In the genomic region with DNA sequence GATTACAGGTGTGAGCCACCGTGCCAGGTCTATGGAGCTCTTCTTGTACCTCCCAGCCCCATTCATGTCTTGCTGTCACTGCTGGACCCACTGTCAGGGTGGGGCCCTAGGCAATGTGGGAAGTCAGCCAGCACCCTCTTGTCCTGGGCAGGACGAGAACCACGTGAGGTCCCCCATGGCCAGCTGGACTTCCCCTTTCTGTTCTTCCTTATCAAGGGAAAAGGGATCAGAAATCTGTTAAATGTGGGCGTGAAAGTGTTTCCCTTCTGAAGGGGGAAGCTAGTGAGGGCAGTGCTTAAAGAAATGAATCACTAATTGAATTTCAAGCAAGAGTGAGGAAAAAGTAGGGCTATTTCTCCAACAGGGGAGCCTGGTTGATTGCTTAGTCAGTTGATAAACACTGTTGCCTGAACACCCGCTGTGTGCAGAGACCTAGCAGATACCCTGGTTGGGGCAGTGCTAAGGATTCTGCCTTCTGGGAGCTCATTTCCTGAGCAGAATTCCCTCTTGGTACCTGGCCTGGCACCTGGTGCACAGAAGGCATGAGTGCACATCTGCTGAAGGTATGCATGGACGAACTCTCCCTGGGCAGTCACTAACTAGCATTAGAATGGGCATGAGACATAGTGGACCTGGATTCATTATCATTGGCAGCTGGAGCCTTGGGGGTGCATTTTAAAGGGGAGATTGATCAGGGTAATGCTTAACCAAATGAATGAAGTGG, we compare ENCODE assay signal across 9 cellular contexts. TPM values are rescaled to one million over a fixed set of nuclear protein-coding genes. Genes with fewer than 3 reads are reported as not detected.
DNase-seq lines count a peak whose midpoint lies in the region; ATAC-seq and TF ChIP-seq lines count a peak whose summit lies in the region.
"Had no signal": no experiment of that assay in that cellular context is flagged by ENCODE, and none has a peak within 500 bp of the region (broad histone marks: within the 10 kb centered on the region; RNA-seq: fewer than 3 reads in every experiment).

No MANE protein-coding gene starts in this region.

- H3K27me3 Mint-ChIP-seq in IgD-negative memory B cell, result no peaks in the 10 kb centered on the region
- no peaks in the 10 kb centered on the region for H3K27me3 Mint-ChIP-seq in activated T-helper 1 cell treated with anti-CD3 and anti-CD28 coated beads, Interleukin-12 subunit alpha, Interleukin-12 subunit beta, Interleukin-2, Interleukin-4 antibody, amounts not matched to agents 30 ng/mL and 10 ng/mL and 1 ng/mL, durations not matched to agents 14 hours and 24 hours and 36 hours (ENCODE audit: insufficient read depth)
- no peaks in the 10 kb centered on the region for H3K27me3 Mint-ChIP-seq in Caco-2 (ENCODE audit: insufficient read depth, unreplicated experiment)

- BruUV-seq in Caco-2 (replicated peaks; lab: Mats Ljungman, UMichigan), result no TSS peak

- H3K9me3 Mint-ChIP-seq in IgD-negative memory B cell (no peaks in the 10 kb centered on the region), Caco-2 (ENCODE audit: unreplicated experiment) (peaks cover 9% of the 10 kb centered on the region)
- peaks cover 5% of the 10 kb centered on the region for H3K9me3 Mint-ChIP-seq in activated T-helper 1 cell treated with anti-CD3 and anti-CD28 coated beads, Interleukin-12 subunit alpha, Interleukin-12 subunit beta, Interleukin-2, Interleukin-4 antibody, amounts not matched to agents 30 ng/mL and 10 ng/mL and 1 ng/mL, durations not matched to agents 14 hours and 24 hours and 36 hours

- peak overlapping the region; percentile 89 to 98 (median 94) for H3K27ac Mint-ChIP-seq in IgD-negative memory B cell
- H3K27ac Mint-ChIP-seq in activated T-helper 1 cell treated with anti-CD3 and anti-CD28 coated beads, Interleukin-12 subunit alpha, Interleukin-12 subunit beta, Interleukin-2, Interleukin-4 antibody, amounts not matched to agents 30 ng/mL and 10 ng/mL and 1 ng/mL, durations not matched to agents 14 hours and 24 hours and 36 hours, result no peak overlapping the region
- H3K27ac Mint-ChIP-seq in Caco-2 (ENCODE audit: unreplicated experiment), result no peak overlapping the region

- H3K4me3 ChIP-seq in BLaER1, result no peak overlapping the region
- no peak overlapping the region for H3K4me3 ChIP-seq in Caco-2 (ENCODE audit: low read depth, low read length)

- POLR2A ChIA-PET in Caco-2 (lab: Charles Lee), result no interaction called here

- H4K20me1 ChIP-seq in BLaER1, result peaks cover 58% of the 10 kb centered on the region

- H3K4me1 Mint-ChIP-seq in IgD-negative memory B cell (peaks cover 58 to 63% (median 60%) of the 10 kb centered on the region in 3 donors), Caco-2 (ENCODE audit: low read depth, unreplicated experiment) (no peaks in the 10 kb centered on the region)
- peaks cover 86% of the 10 kb centered on the region for H3K4me1 Mint-ChIP-seq in activated T-helper 1 cell treated with anti-CD3 and anti-CD28 coated beads, Interleukin-12 subunit alpha, Interleukin-12 subunit beta, Interleukin-2, Interleukin-4 antibody, amounts not matched to agents 30 ng/mL and 10 ng/mL and 1 ng/mL, durations not matched to agents 14 hours and 24 hours and 36 hours (ENCODE audit: low read depth)

- DNase-seq in activated T-helper 1 cell treated with anti-CD3 and anti-CD28 coated beads, Interleukin-12 subunit alpha, Interleukin-12 subunit beta, Interleukin-2, Interleukin-4 antibody, amounts not matched to agents 30 ng/mL and 10 ng/mL and 1 ng/mL, durations not matched to agents 14 hours and 24 hours and 36 hours (ENCODE audit: low spot score), result no peak
- DNase-seq in medulla oblongata (ENCODE audit: extremely low spot score) (peak; percentile 83), Caco-2 (no peak), middle frontal gyrus (ENCODE audit: extremely low spot score, low spot score) (no peak), NCI-H524 (lab: John Stamatoyannopoulos, UW) (no peak)
- DNase-seq: T1000 had no signal

- H3K9me3 ChIP-seq in BLaER1 (no peaks in the 10 kb centered on the region), Caco-2 (no peaks in the 10 kb centered on the region)

- H3K4me2 ChIP-seq in BLaER1, result peak overlapping the region; percentile 68

- H3K4me3 Mint-ChIP-seq in IgD-negative memory B cell, result peak overlapping the region; percentile 55 to 91 (median 86)
- peak overlapping the region; percentile 0 for H3K4me3 Mint-ChIP-seq in activated T-helper 1 cell treated with anti-CD3 and anti-CD28 coated beads, Interleukin-12 subunit alpha, Interleukin-12 subunit beta, Interleukin-2, Interleukin-4 antibody, amounts not matched to agents 30 ng/mL and 10 ng/mL and 1 ng/mL, durations not matched to agents 14 hours and 24 hours and 36 hours
- H3K4me3 Mint-ChIP-seq in Caco-2 (ENCODE audit: unreplicated experiment), result no peak overlapping the region

- H3K4me1 ChIP-seq in BLaER1, result peaks cover 91% of the 10 kb centered on the region
- 0 out of 2 replicates have a peak, but pooled peaks cover 3% of the 10 kb centered on the region for H3K4me1 ChIP-seq in Caco-2

- intact Hi-C loops in activated T-helper 1 cell treated with anti-CD3 and anti-CD28 coated beads, Interleukin-12 subunit alpha, Interleukin-12 subunit beta, Interleukin-2, Interleukin-4 antibody, amounts not matched to agents 30 ng/mL and 10 ng/mL and 1 ng/mL, durations not matched to agents 14 hours and 24 hours and 36 hours (cut with micrococcal nuclease), result loop anchor here (2.0 to 10.0 kb wide), 3 partner anchors 47 to 463 kb away; partner anchors contain the start of genes CYLD and NKD1
- intact Hi-C loops in Caco-2 (cut with micrococcal nuclease; ENCODE audit: unreplicated experiment), result no loop called here

- no peak for ATAC-seq in GM19463 (IDR thresholded peaks at IDR 0.05; ENCODE audit: unreplicated experiment)

- H3K9ac ChIP-seq in BLaER1, result no peak overlapping the region; the same call in 1 of the 2 replicates

- CTCF ChIA-PET in Caco-2 (lab: Charles Lee), result interaction anchor here (0.7 to 0.8 kb wide), 2 partner anchors 18 to 344 kb away, joined by 3 read pairs; no protein-coding TSS in a partner anchor

- no peak for TF ChIP-seq CTCF in Caco-2 (IDR thresholded peaks at IDR 0.05; ENCODE audit: insufficient read depth in 1 of 2, low read depth in 1 of 2, low read length in 1 of 2, severe bottlenecking in 1 of 2, unreplicated experiment in 1 of 2)

- H3K36me3 Mint-ChIP-seq in IgD-negative memory B cell (peaks cover 11% of the 10 kb centered on the region), Caco-2 (ENCODE audit: insufficient read depth, unreplicated experiment) (no peaks in the 10 kb centered on the region)
- peaks cover 36% of the 10 kb centered on the region for H3K36me3 Mint-ChIP-seq in activated T-helper 1 cell treated with anti-CD3 and anti-CD28 coated beads, Interleukin-12 subunit alpha, Interleukin-12 subunit beta, Interleukin-2, Interleukin-4 antibody, amounts not matched to agents 30 ng/mL and 10 ng/mL and 1 ng/mL, durations not matched to agents 14 hours and 24 hours and 36 hours (ENCODE audit: low read depth)

- no peaks in the 10 kb centered on the region for H3K36me3 ChIP-seq in BLaER1
- H3K36me3 ChIP-seq in Caco-2 (ENCODE audit: control insufficient read depth, insufficient read depth, low read length), result no peaks in the 10 kb centered on the region

- no peak overlapping the region for H3K27ac ChIP-seq in BLaER1

- H3K27me3 ChIP-seq in BLaER1 (no peaks in the 10 kb centered on the region), Caco-2 (replicated peaks; ENCODE audit: control insufficient read depth, insufficient read depth, low read length) (no peaks in the 10 kb centered on the region)

RNA-seq across cellular contexts. Expression of gene ADCY7, which starts 13.0 kb away (rescaled TPM):
- 40.6 TPM for polyA plus RNA-seq in IgD-negative memory B cell
- 78.0 and 81.9 TPM in 2 replicates for total RNA-seq in activated T-helper 1 cell treated with anti-CD3 and anti-CD28 coated beads, Interleukin-12 subunit alpha, Interleukin-12 subunit beta, Interleukin-2, Interleukin-4 antibody, amounts not matched to agents 30 ng/mL and 10 ng/mL and 1 ng/mL, durations not matched to agents 14 hours and 24 hours and 36 hours
- total RNA-seq in Caco-2 (2022), result 51.3 and 54.2 TPM in 2 replicates

Comparison
In these comparisons a context has a peak if more than half of its experiments do, and no peak if none do; other contexts are left out.
1. H3K27ac Mint-ChIP-seq: peak in IgD-negative memory B cell (3 of 3); none in activated T-helper 1 cell treated with anti-CD3 and anti-CD28 coated beads, Interleukin-12 subunit alpha, Interleukin-12 subunit beta, Interleukin-2, Interleukin-4 antibody, amounts not matched to agents 30 ng/mL and 10 ng/mL and 1 ng/mL, durations not matched to agents 14 hours and 24 hours and 36 hours (single experiment) and Caco-2 (single experiment).